Comparison of ENCODE assay signal across 8 cellular contexts in the genomic region with DNA sequence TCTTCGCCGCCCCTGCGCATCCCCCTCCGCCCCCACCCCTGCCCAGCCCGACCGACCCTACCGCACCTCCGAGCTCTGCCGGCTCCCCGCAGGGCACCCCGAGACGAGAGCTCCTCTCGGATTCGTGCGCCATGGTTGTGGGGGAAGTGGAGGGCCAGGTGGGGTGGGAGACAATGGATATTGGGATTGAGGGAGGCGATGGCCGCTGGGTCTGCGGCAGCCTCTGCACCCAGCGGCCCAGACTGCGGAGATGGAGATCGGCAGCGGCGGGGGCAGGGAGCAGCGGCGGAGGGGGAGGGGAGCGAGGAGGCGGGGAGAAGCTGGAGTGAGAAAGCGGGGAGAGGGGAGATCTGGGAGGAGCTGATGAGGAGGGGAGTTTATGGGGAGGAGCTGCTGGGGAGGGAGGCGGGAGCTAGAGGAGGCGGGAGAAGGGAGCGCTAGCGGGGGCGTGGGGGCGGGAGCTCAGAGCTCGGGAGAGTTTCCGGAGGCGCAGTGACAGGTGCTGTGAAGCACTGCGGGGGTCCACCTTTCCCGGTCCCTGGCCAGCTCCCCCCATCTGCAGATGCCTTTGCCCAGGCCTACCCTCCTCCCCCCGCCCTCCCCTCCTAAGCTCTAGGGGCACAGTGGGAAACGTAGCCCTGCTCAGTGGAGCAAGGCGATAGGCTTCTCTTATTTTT. TPM values are rescaled to one million over a fixed set of nuclear protein-coding genes. Genes with fewer than 3 reads are reported as not detected.
A peak's percentile ranks its signal among the peaks of the same experiment; 100 is the strongest.
DNase-seq lines count a peak whose midpoint lies in the region; ATAC-seq, FAIRE-seq and TF ChIP-seq lines count a peak whose summit lies in the region.

A gene (minus strand): TSS at position 352 of the 677 bp plus-strand sequence. CDS start 219 bp downstream, at position 133.

- no peak for FAIRE-seq in GM12892 (lab: Jason Lieb, UNC)

- DNase-seq in GM12892 (ENCODE audit: insufficient read length) (peak; percentile 48), NCI-H1436 treated with DMSO at 0.1 percent for 48 hours (lab: John Stamatoyannopoulos, UW) (peak; percentile 69), WTC11 (ENCODE audit: low spot score) (peak; percentile 97), cardiac fibroblast (ENCODE audit: low read depth in 2 of 2) (peak; percentile 9 to 74), immature natural killer cell (peak; percentile 30 to 44 (median 43)), smooth muscle cell of the brain vasculature (ENCODE audit: low read depth, low spot score) (peak; percentile 28)

- peak within 1 kb of the TSS; percentile 59 to 73 for H3K4me3 ChIP-seq in cardiac fibroblast (replicated peaks in 1 of 2; ENCODE audit: low read depth in 2 of 2, low read length in 2 of 2)

- ATAC-seq in WTC11 (peak; percentile 76), HG03196 (IDR thresholded peaks at IDR 0.05; ENCODE audit: unreplicated experiment) (no peak), HG03354 (IDR thresholded peaks at IDR 0.05; ENCODE audit: poor library complexity, severe bottlenecking, unreplicated experiment) (no peak)

- H3K4me1 Mint-ChIP-seq in WTC11 (peaks cover 82% of the 10 kb centered on the region), immature natural killer cell (peaks cover 11 to 15% of the 10 kb centered on the region in 2 donors)

- peak within 1 kb of the TSS; percentile 97 for H3K4me3 Mint-ChIP-seq in WTC11
- peak within 1 kb of the TSS; percentile 79 to 91 (median 83) for H3K4me3 Mint-ChIP-seq in immature natural killer cell

- H3K9me3 Mint-ChIP-seq in WTC11 (no peaks in the 10 kb centered on the region), immature natural killer cell (no peaks in the 10 kb centered on the region)

- H3K36me3 Mint-ChIP-seq in WTC11 (peaks cover 48% of the 10 kb centered on the region), immature natural killer cell (peaks cover 0 to 3% (median 0%) of the 10 kb centered on the region in 3 donors)

- CTCF ChIA-PET in WTC11 (lab: Charles Lee) = interaction anchor here (0.7 to 4.5 kb wide), 18 partner anchors 9 to 242 kb away, joined by 3 to 60 read pairs (median 6); a partner anchor contains a TSS

- no peak for TF ChIP-seq CTCF in WTC11 (IDR thresholded peaks at IDR 0.05)
- TF ChIP-seq CTCF in cardiac fibroblast (IDR thresholded peaks at IDR 0.05; ENCODE audit: low read depth, low read length) = no peak

- H3K27ac Mint-ChIP-seq in WTC11 (peak within 1 kb of the TSS; percentile 99), immature natural killer cell (peak within 1 kb of the TSS in 4 of 6 donors; percentile 19 to 81 (median 62))

- no peaks in the 10 kb centered on the region for H3K27me3 Mint-ChIP-seq in WTC11 (ENCODE audit: low read depth)
- H3K27me3 Mint-ChIP-seq in immature natural killer cell (ENCODE audit: low read depth in 3 of 3) = peaks cover 0 to 8% (median 1%) of the 10 kb centered on the region in 3 donors

- POLR2A ChIA-PET in WTC11 (lab: Charles Lee) = interaction anchor here (0.6 to 4.5 kb wide), 22 partner anchors 9 to 1183 kb away, joined by 3 to 76 read pairs (median 6); a partner anchor contains a TSS

- TF ChIP-seq POLR2A in GM12892 (IDR thresholded peaks at IDR 0.05; ENCODE audit: low read depth, low read length) = no peak

TF ChIP-seq in WTC11, 78 proteins besides CTCF, POLR2A, EP300 and RAD21 (continues in another document):
- TF ChIP-seq, protein P1, sequence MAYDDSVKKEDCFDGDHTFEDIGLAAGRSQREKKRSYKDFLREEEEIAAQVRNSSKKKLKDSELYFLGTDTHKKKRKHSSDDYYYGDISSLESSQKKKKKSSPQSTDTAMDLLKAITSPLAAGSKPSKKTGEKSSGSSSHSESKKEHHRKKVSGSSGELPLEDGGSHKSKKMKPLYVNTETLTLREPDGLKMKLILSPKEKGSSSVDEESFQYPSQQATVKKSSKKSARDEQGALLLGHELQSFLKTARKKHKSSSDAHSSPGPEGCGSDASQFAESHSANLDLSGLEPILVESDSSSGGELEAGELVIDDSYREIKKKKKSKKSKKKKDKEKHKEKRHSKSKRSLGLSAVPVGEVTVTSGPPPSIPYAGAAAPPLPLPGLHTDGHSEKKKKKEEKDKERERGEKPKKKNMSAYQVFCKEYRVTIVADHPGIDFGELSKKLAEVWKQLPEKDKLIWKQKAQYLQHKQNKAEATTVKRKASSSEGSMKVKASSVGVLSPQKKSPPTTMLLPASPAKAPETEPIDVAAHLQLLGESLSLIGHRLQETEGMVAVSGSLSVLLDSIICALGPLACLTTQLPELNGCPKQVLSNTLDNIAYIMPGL (CRISPR knock-in tag; IDR thresholded peaks at IDR 0.05) = no peak; the same call in 1 of the 2 replicates
- TF ChIP-seq NR1H2 (CRISPR knock-in tag; IDR thresholded peaks at IDR 0.05) (no peak), TEAD4 (CRISPR knock-in tag; IDR thresholded peaks at IDR 0.05) (no peak), NFE2L1 (CRISPR knock-in tag; IDR thresholded peaks at IDR 0.05) (no peak), EMX1 (CRISPR knock-in tag; IDR thresholded peaks at IDR 0.05) (0 out of 2 replicates have a peak, but pooled peaks have one; percentile 9), MYBL2 (CRISPR knock-in tag; IDR thresholded peaks at IDR 0.05) (0 out of 2 replicates have a peak, but pooled peaks have one; percentile 56), ZNF219 (CRISPR knock-in tag; IDR thresholded peaks at IDR 0.05; ENCODE audit: borderline replicate concordance) (no peak)
- TF ChIP-seq, protein P2, sequence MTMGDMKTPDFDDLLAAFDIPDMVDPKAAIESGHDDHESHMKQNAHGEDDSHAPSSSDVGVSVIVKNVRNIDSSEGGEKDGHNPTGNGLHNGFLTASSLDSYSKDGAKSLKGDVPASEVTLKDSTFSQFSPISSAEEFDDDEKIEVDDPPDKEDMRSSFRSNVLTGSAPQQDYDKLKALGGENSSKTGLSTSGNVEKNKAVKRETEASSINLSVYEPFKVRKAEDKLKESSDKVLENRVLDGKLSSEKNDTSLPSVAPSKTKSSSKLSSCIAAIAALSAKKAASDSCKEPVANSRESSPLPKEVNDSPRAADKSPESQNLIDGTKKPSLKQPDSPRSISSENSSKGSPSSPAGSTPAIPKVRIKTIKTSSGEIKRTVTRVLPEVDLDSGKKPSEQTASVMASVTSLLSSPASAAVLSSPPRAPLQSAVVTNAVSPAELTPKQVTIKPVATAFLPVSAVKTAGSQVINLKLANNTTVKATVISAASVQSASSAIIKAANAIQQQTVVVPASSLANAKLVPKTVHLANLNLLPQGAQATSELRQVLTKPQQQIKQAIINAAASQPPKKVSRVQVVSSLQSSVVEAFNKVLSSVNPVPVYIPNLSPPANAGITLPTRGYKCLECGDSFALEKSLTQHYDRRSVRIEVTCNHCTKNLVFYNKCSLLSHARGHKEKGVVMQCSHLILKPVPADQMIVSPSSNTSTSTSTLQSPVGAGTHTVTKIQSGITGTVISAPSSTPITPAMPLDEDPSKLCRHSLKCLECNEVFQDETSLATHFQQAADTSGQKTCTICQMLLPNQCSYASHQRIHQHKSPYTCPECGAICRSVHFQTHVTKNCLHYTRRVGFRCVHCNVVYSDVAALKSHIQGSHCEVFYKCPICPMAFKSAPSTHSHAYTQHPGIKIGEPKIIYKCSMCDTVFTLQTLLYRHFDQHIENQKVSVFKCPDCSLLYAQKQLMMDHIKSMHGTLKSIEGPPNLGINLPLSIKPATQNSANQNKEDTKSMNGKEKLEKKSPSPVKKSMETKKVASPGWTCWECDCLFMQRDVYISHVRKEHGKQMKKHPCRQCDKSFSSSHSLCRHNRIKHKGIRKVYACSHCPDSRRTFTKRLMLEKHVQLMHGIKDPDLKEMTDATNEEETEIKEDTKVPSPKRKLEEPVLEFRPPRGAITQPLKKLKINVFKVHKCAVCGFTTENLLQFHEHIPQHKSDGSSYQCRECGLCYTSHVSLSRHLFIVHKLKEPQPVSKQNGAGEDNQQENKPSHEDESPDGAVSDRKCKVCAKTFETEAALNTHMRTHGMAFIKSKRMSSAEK (CRISPR knock-in tag; IDR thresholded peaks at IDR 0.05; ENCODE audit: borderline replicate concordance) = no peak
- TF ChIP-seq, protein P3, sequence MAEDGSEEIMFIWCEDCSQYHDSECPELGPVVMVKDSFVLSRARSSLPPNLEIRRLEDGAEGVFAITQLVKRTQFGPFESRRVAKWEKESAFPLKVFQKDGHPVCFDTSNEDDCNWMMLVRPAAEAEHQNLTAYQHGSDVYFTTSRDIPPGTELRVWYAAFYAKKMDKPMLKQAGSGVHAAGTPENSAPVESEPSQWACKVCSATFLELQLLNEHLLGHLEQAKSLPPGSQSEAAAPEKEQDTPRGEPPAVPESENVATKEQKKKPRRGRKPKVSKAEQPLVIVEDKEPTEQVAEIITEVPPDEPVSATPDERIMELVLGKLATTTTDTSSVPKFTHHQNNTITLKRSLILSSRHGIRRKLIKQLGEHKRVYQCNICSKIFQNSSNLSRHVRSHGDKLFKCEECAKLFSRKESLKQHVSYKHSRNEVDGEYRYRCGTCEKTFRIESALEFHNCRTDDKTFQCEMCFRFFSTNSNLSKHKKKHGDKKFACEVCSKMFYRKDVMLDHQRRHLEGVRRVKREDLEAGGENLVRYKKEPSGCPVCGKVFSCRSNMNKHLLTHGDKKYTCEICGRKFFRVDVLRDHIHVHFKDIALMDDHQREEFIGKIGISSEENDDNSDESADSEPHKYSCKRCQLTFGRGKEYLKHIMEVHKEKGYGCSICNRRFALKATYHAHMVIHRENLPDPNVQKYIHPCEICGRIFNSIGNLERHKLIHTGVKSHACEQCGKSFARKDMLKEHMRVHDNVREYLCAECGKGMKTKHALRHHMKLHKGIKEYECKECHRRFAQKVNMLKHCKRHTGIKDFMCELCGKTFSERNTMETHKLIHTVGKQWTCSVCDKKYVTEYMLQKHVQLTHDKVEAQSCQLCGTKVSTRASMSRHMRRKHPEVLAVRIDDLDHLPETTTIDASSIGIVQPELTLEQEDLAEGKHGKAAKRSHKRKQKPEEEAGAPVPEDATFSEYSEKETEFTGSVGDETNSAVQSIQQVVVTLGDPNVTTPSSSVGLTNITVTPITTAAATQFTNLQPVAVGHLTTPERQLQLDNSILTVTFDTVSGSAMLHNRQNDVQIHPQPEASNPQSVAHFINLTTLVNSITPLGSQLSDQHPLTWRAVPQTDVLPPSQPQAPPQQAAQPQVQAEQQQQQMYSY (CRISPR knock-in tag; IDR thresholded peaks at IDR 0.05) = no peak

RNA-seq across cellular contexts. Expression of the gene that starts here (rescaled TPM):
- polyA plus RNA-seq in GM12892 (2012; ENCODE audit: missing spikeins) = 1.2 TPM
- 239 to 307 TPM (median 288 TPM) in 3 replicates for total RNA-seq in WTC11 (2021)
- 1 to 10 TPM in 2 of 3 donors, under 1 TPM in 1; 0.80 to 1.6 (median 1.2) TPM for polyA plus RNA-seq in immature natural killer cell

Comparison
In these comparisons a context has a peak if more than half of its experiments do, and no peak if none do; other contexts are left out.
1. DNase-seq: peak in every context shown above with its lines; median percentile 97 in WTC11; 69 in NCI-H1436 treated with DMSO at 0.1 percent for 48 hours; 48 in GM12892; 43 in immature natural killer cell; 42 in cardiac fibroblast; 28 in smooth muscle cell of the brain vasculature.